In the genomic region with DNA sequence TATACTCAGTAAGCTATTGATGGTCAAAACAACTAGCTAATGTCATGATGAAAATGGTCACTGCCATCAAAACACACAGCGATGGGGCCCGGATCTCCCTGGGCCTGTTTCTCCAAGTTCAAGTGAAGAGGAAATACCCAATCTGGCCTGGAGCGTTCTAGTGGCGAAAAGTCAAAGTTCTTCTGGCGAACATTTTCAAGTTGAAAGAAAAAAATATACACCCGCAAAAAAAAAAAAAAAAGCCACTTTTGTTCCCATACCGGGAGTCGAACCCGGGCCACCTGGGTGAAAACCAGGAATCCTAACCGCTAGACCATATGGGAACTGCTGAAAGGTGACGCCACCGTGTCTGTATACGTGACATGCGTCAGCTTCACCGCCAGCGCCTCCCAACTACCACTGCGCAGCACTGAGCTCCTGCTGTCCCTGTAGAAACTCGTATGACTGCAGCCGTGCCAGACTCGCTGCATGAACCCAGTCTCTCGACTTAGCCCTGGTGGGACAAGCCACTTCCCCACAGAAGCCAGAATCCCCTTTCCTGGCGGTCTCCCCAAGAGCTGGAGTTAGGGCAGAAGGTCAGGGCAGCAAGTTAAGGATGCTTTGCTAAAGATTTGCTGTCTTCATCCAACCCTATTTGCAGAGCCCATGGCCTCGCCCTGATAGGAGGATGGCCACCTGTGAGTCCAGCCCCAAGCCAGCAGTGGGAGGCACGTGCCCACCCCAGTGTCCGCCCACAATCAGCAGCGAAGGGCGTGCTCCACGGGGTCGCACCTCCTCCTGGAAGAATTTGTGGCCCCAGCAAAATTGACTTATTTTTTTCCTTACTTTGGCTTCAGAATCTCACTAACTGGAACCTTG, we compare ENCODE assay signal across 8 cellular contexts. TPM values are rescaled to one million over a fixed set of nuclear protein-coding genes. Genes with fewer than 3 reads are reported as not detected.
DNase-seq lines count a peak whose midpoint lies in the region; ATAC-seq and TF ChIP-seq lines count a peak whose summit lies in the region.

No MANE protein-coding gene starts in this region.

- intact Hi-C loops in colonic mucosa (cut with DNase I) = loop anchor here (5.0 kb wide), 1 partner anchor 155 kb away; a partner anchor contains a TSS

- peak; percentile 95 for DNase-seq in G401 (ENCODE audit: low spot score)
- peak; percentile 93 for DNase-seq in NCI-H146 treated with DMSO at 0.1 percent for 48 hours (lab: John Stamatoyannopoulos, UW; ENCODE audit: unreplicated experiment)
- DNase-seq in colonic mucosa = peak; percentile 88
- peak; percentile 23 for DNase-seq in kidney epithelial cell (ENCODE audit: low read depth)
- peak in 3 of 4 experiments; percentile 39 to 47 (median 45) for DNase-seq in stimulated activated CD4-positive, alpha-beta T cell treated with anti-CD3 and anti-CD28 coated beads, Interleukin-1b, Interleukin-23, amount 100 ng/mL, for 24 hours (ENCODE audit: low read depth in 4 of 4, low spot score in 1 of 4)
- no peak for DNase-seq in NCI-H1048 (lab: John Stamatoyannopoulos, UW)

- peak overlapping the region in 1 of 2 donors; percentile 41 for H3K9ac ChIP-seq in colonic mucosa (ENCODE audit: low read depth in 2 of 2, low read length in 2 of 2)

- TF ChIP-seq CTCF in VCaP (conservative IDR thresholded peaks at IDR 0.05) (no peak; the same call in 1 of the 2 replicates), colonic mucosa (IDR thresholded peaks at IDR 0.05) (no peak), kidney epithelial cell (IDR thresholded peaks at IDR 0.05; ENCODE audit: insufficient read depth, low read length, poor library complexity, severe bottlenecking) (no peak)

- H3K9me3 ChIP-seq in colonic mucosa = no peaks in the 10 kb centered on the region

- in situ Hi-C loops in G401 (cut with HindIII; ENCODE audit: low sequenced_read_pairs) = no loop called here

- no peaks in the 10 kb centered on the region for H3K4me1 ChIP-seq in colonic mucosa

- H3K27me3 ChIP-seq in colonic mucosa (no peaks in the 10 kb centered on the region), kidney epithelial cell (ENCODE audit: control insufficient read depth, insufficient read depth, low read length) (no peaks in the 10 kb centered on the region)

- H3K36me3 ChIP-seq in colonic mucosa (no peaks in the 10 kb centered on the region), kidney epithelial cell (ENCODE audit: control insufficient read depth, insufficient read depth, low read length) (no peaks in the 10 kb centered on the region)

- H3K4me3 ChIP-seq in colonic mucosa = peak overlapping the region; percentile 29
- H3K4me3 ChIP-seq in kidney epithelial cell (ENCODE audit: low read depth, low read length) = peak overlapping the region; percentile 44

- no peak for ATAC-seq in GM18519 (IDR thresholded peaks at IDR 0.05; ENCODE audit: low FRiP score, unreplicated experiment)

- H3K27ac ChIP-seq in VCaP (peak overlapping the region; percentile 62), colonic mucosa (peak overlapping the region; percentile 62)

RNA-seq across cellular contexts. Expression of a gene that starts 5.6 kb away (rescaled TPM):
- total RNA-seq in G401 (2014; rRNA removed; shearing (Covaris generic)) = 84.2 and 100 TPM in 2 replicates
- 100 to 1,000 TPM in 1 of 2 donors, 10 to 100 TPM in 1; 50.6 to 117 TPM for total RNA-seq in colonic mucosa
- 121 and 150 TPM in 2 replicates for total RNA-seq in kidney epithelial cell

RNA-seq across cellular contexts. Expression of a gene that starts 18.8 kb away (rescaled TPM):
- 24.4 and 26.1 TPM in 2 replicates for total RNA-seq in G401 (2014; rRNA removed; shearing (Covaris generic))
- total RNA-seq in colonic mucosa (100 to 1,000 TPM in 1 of 2 donors, 10 to 100 TPM in 1; 85.0 to 160 TPM), kidney epithelial cell (15.9 and 35.6 TPM in 2 replicates)
